Comparison of ENCODE assay signal across 15 cellular contexts in the genomic region with DNA sequence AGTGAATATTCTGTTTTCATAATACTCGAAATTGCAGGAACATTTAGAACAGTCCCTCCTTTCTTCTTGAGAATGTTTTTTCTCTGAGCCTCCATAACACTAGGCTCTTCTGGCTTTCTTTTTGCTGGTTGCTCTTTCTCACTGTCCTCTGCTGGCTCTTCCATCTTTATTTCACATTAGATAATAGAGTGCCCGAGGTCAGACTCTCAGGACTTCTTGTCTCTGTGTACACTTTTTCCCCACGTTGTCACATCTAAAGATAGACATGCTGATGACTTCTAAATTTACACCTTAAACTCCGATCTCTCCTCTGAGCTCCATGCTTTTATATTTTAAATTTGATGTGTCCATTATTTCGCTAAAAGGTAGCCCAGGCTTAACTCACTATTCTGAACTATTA. TPM values are rescaled to one million over a fixed set of nuclear protein-coding genes. Genes with fewer than 3 reads are reported as not detected.
"Had no signal": no experiment of that assay in that cellular context is flagged by ENCODE, and none has a peak within 500 bp of the region (broad histone marks: within the 10 kb centered on the region; RNA-seq: fewer than 3 reads in every experiment).

No MANE protein-coding gene starts in this region.

- DNase-seq: activated CD4-positive, alpha-beta T cell treated with anti-CD3 and anti-CD28 coated beads for 4 hours; cortex of kidney; kidney; mesendoderm; retina; SJCRH30; small intestine; substantia nigra; T1000; transverse colon had no signal

- H3K9ac ChIP-seq: parathyroid adenoma had no signal

- H3K4me1 ChIP-seq: parathyroid adenoma, SJCRH30, transverse colon had no signal

- H3K9me3 ChIP-seq: gastroesophageal sphincter, SJCRH30, transverse colon had no signal

- H3K79me2 ChIP-seq: hepatocyte, parathyroid adenoma had no signal

- FAIRE-seq: kidney, small intestine had no signal

- H3K4me3 Mint-ChIP-seq: central memory CD8-positive, alpha-beta T cell had no signal

- H3K27me3 Mint-ChIP-seq: central memory CD8-positive, alpha-beta T cell had no signal

- H3K9me3 Mint-ChIP-seq: central memory CD8-positive, alpha-beta T cell had no signal

- H2AFZ ChIP-seq: hepatocyte, parathyroid adenoma had no signal

- H3K4me3 ChIP-seq: gastroesophageal sphincter, hepatocyte, SJCRH30, transverse colon had no signal

- ATAC-seq: gastroesophageal sphincter had no signal

- H3K36me3 ChIP-seq: gastroesophageal sphincter, SJCRH30, transverse colon had no signal

- H3K27me3 ChIP-seq: gastroesophageal sphincter, hepatocyte, SJCRH30, transverse colon had no signal

- H3K27ac ChIP-seq: gastroesophageal sphincter, hepatocyte, parathyroid adenoma, SJCRH30, transverse colon had no signal

- H3K4me2 ChIP-seq: hepatocyte had no signal

RNA-seq across cellular contexts. Expression of a gene that starts 15.4 kb away (rescaled TPM):
- total RNA-seq: epithelial cell of proximal tubule had no signal
